In the genomic region with DNA sequence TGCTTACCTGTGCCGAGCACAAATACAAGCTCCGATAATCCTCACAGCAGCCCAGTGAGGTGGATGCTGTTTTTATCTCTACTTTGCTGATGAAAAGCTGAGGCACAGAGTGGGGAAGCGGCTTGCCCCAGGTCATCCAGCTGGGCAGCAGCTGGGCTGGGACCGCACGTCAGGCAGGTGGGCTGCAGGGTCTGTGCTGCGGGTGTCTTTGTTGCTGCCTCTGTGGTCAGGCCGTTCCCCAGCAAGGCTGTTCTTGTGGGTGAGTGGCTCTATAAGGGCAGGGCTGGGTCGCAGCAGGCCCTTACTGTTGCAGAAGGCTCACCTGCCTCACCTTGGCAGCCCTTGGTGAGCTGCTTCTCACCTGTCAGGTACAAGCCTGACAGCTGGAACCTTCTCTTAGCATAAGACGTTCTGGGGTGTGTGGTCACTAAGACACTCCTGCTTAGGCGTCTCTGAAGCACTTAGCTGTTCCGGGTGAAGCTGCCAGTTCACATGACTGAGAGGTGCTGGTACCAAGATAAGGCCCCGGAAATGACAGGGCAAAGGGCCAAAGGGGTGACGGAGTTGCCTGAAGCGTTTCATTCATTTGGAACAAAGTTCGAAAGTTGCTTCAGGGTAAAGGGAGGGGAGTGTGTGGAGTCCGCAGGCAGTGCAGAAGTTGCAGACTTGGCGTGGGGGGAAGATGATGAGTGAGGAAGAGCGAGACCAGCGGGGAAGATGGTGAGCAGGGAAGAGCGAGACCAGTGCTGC, we compare ENCODE assay signal across 11 cellular contexts. TPM values are rescaled to one million over a fixed set of nuclear protein-coding genes. Genes with fewer than 3 reads are reported as not detected.
DNase-seq lines count a peak whose midpoint lies in the region; TF ChIP-seq lines count a peak whose summit lies in the region.
"Had no signal": no experiment of that assay in that cellular context is flagged by ENCODE, and none has a peak within 500 bp of the region (broad histone marks: within the 10 kb centered on the region; RNA-seq: fewer than 3 reads in every experiment).

No MANE protein-coding gene starts in this region.

- H3K27me3 Mint-ChIP-seq in activated naive CD4-positive, alpha-beta T cell treated with anti-CD3 and anti-CD28 coated beads for 36 hours (ENCODE audit: low read depth): no peaks in the 10 kb centered on the region
- no peaks in the 10 kb centered on the region for H3K27me3 Mint-ChIP-seq in activated naive CD4-positive, alpha-beta T cell treated with anti-CD3 and anti-CD28 coated beads, Interleukin-2, amount 10 ng/mL, durations not matched to agents 7 days and 5 days
- no peaks in the 10 kb centered on the region for H3K27me3 Mint-ChIP-seq in activated naive CD8-positive, alpha-beta T cell treated with anti-CD3 and anti-CD28 coated beads for 36 hours

- H3K27me3 ChIP-seq in hepatocyte: no peaks in the 10 kb centered on the region
- no peaks in the 10 kb centered on the region for H3K27me3 ChIP-seq in transverse colon

- no peak overlapping the region for H2AFZ ChIP-seq in hepatocyte

- H3K4me2 ChIP-seq in hepatocyte: peak overlapping the region; percentile 26

- no peak overlapping the region for H3K4me3 Mint-ChIP-seq in activated naive CD4-positive, alpha-beta T cell treated with anti-CD3 and anti-CD28 coated beads for 36 hours
- no peak overlapping the region for H3K4me3 Mint-ChIP-seq in activated naive CD4-positive, alpha-beta T cell treated with anti-CD3 and anti-CD28 coated beads, Interleukin-2, amount 10 ng/mL, durations not matched to agents 7 days and 5 days
- no peak overlapping the region for H3K4me3 Mint-ChIP-seq in activated naive CD8-positive, alpha-beta T cell treated with anti-CD3 and anti-CD28 coated beads for 36 hours

- H3K79me2 ChIP-seq in hepatocyte: no peaks in the 10 kb centered on the region

- H3K9me3 ChIP-seq in hepatocyte (ENCODE audit: low read depth) (no peaks in the 10 kb centered on the region), transverse colon (no peaks in the 10 kb centered on the region)

- H3K4me1 ChIP-seq in hepatocyte (ENCODE audit: insufficient read depth) (peaks cover 20% of the 10 kb centered on the region), transverse colon (peaks cover 12 to 34% (median 17%) of the 10 kb centered on the region in 4 donors)

- H4K20me1 ChIP-seq in hepatocyte (ENCODE audit: insufficient read depth, poor library complexity, severe bottlenecking): no peaks in the 10 kb centered on the region

- no peak for TF ChIP-seq CTCF in hepatocyte (IDR thresholded peaks at IDR 0.05; ENCODE audit: poor library complexity)
- TF ChIP-seq CTCF in transverse colon (IDR thresholded peaks at IDR 0.05): no peak

- 72% methylated on average over 20 of the region's 20 CpGs for WGBS in hepatocyte (ENCODE audit: low lambda C conversion rate, missing lambda C conversion rate)
- 14 to 61% methylated on average over 4 to 20 of the region's 20 CpGs for WGBS in transverse colon (ENCODE audit: low coverage in 1 of 2), 2 donors

- TF ChIP-seq EP300 in transverse colon (IDR thresholded peaks at IDR 0.05; ENCODE audit: low read depth): no peak

- H3K4me1 Mint-ChIP-seq in activated naive CD4-positive, alpha-beta T cell treated with anti-CD3 and anti-CD28 coated beads for 36 hours (ENCODE audit: low read depth): peaks cover 34% of the 10 kb centered on the region
- H3K4me1 Mint-ChIP-seq in activated naive CD4-positive, alpha-beta T cell treated with anti-CD3 and anti-CD28 coated beads, Interleukin-2, amount 10 ng/mL, durations not matched to agents 7 days and 5 days: peaks cover 3% of the 10 kb centered on the region
- H3K4me1 Mint-ChIP-seq in activated naive CD8-positive, alpha-beta T cell treated with anti-CD3 and anti-CD28 coated beads for 36 hours: peaks cover 27% of the 10 kb centered on the region

- peak; percentile 53 for TF ChIP-seq POLR2A in transverse colon (IDR thresholded peaks at IDR 0.05)

- no peak for DNase-seq in activated naive CD4-positive, alpha-beta T cell treated with anti-CD3 and anti-CD28 coated beads for 36 hours
- no peak for DNase-seq in activated naive CD4-positive, alpha-beta T cell treated with anti-CD3 and anti-CD28 coated beads, Interleukin-2, amount 10 ng/mL, durations not matched to agents 7 days and 5 days
- DNase-seq in activated naive CD8-positive, alpha-beta T cell treated with anti-CD3 and anti-CD28 coated beads for 36 hours: no peak
- DNase-seq in hepatocyte (ENCODE audit: low spot score): peak; percentile 78
- DNase-seq in transverse colon: peak; percentile 88
- DNase-seq in NCI-H2107 treated with DMSO at 0.1 percent for 48 hours (lab: John Stamatoyannopoulos, UW; ENCODE audit: unreplicated experiment): no peak
- no peak for DNase-seq in NOMO-1 treated with dmso at 0.1 percent for 144 hours (lab: John Stamatoyannopoulos, UW; ENCODE audit: unreplicated experiment)
- DNase-seq in GM03348 (ENCODE audit: low spot score): no peak
- DNase-seq: activated T-cell treated with anti-CD3 and anti-CD28 coated beads, Interleukin-2, amount 50 U/mL, for 1 hour; NCI-H1436 treated with DMSO at 0.1 percent for 48 hours had no signal

- CTCF ChIA-PET in activated naive CD4-positive, alpha-beta T cell treated with anti-CD3 and anti-CD28 coated beads for 36 hours (lab: Charles Lee): interaction anchor here (0.5 to 3.1 kb wide), 11 partner anchors 9 to 104 kb away, joined by 3 to 14 read pairs (median 5); no protein-coding TSS in a partner anchor
- CTCF ChIA-PET in activated naive CD4-positive, alpha-beta T cell treated with anti-CD3 and anti-CD28 coated beads, Interleukin-2, amount 10 ng/mL, durations not matched to agents 7 days and 5 days (lab: Charles Lee): no interaction called here

- peak overlapping the region; percentile 79 for H3K27ac Mint-ChIP-seq in activated naive CD4-positive, alpha-beta T cell treated with anti-CD3 and anti-CD28 coated beads for 36 hours
- H3K27ac Mint-ChIP-seq in activated naive CD4-positive, alpha-beta T cell treated with anti-CD3 and anti-CD28 coated beads, Interleukin-2, amount 10 ng/mL, durations not matched to agents 7 days and 5 days: no peak overlapping the region
- H3K27ac Mint-ChIP-seq in activated naive CD8-positive, alpha-beta T cell treated with anti-CD3 and anti-CD28 coated beads for 36 hours: peak overlapping the region; percentile 7

- no peak overlapping the region for H3K4me3 ChIP-seq in hepatocyte
- H3K4me3 ChIP-seq in transverse colon: no peak overlapping the region

- H3K27ac ChIP-seq in hepatocyte: peak overlapping the region; percentile 76
- peak overlapping the region; percentile 78 to 85 (median 82) for H3K27ac ChIP-seq in transverse colon

- H3K9me3 Mint-ChIP-seq in activated naive CD4-positive, alpha-beta T cell treated with anti-CD3 and anti-CD28 coated beads for 36 hours: no peaks in the 10 kb centered on the region
- H3K9me3 Mint-ChIP-seq in activated naive CD4-positive, alpha-beta T cell treated with anti-CD3 and anti-CD28 coated beads, Interleukin-2, amount 10 ng/mL, durations not matched to agents 7 days and 5 days: no peaks in the 10 kb centered on the region
- H3K9me3 Mint-ChIP-seq in activated naive CD8-positive, alpha-beta T cell treated with anti-CD3 and anti-CD28 coated beads for 36 hours: no peaks in the 10 kb centered on the region

- in situ Hi-C loops in transverse colon (cut with MboI; ENCODE audit: low pct_ligation_motif_present in 1 of 4, low pct_unique_long_range_greater_than_20kb in 1 of 4, low sequenced_read_pairs in 3 of 4): no loop called here

- H3K36me3 ChIP-seq in hepatocyte (replicated peaks; ENCODE audit: insufficient read depth, low read depth) (no peaks in the 10 kb centered on the region), transverse colon (no peaks in the 10 kb centered on the region)

- intact Hi-C loops in activated naive CD4-positive, alpha-beta T cell treated with anti-CD3 and anti-CD28 coated beads for 36 hours (cut with micrococcal nuclease): no loop called here
- intact Hi-C loops in transverse colon (cut with DNase I; ENCODE audit: low total_unique reads): no loop called here

- peaks cover 81% of the 10 kb centered on the region for H3K36me3 Mint-ChIP-seq in activated naive CD4-positive, alpha-beta T cell treated with anti-CD3 and anti-CD28 coated beads for 36 hours (ENCODE audit: low read depth)
- H3K36me3 Mint-ChIP-seq in activated naive CD4-positive, alpha-beta T cell treated with anti-CD3 and anti-CD28 coated beads, Interleukin-2, amount 10 ng/mL, durations not matched to agents 7 days and 5 days: peaks cover 13% of the 10 kb centered on the region
- peaks cover 67% of the 10 kb centered on the region for H3K36me3 Mint-ChIP-seq in activated naive CD8-positive, alpha-beta T cell treated with anti-CD3 and anti-CD28 coated beads for 36 hours

- no peaks in the 10 kb centered on the region for H3K9me2 ChIP-seq in hepatocyte (replicated peaks; ENCODE audit: insufficient read depth)

RNA-seq across cellular contexts. Expression of a gene that starts 17.4 kb away (rescaled TPM):
- 100 to 1,000 TPM; 323 to 328 TPM for total RNA-seq in activated naive CD4-positive, alpha-beta T cell treated with anti-CD3 and anti-CD28 coated beads for 36 hours
- 100 to 1,000 TPM; 230 to 234 TPM for total RNA-seq in activated naive CD8-positive, alpha-beta T cell treated with anti-CD3 and anti-CD28 coated beads for 36 hours
- total RNA-seq in hepatocyte (7.2 and 8.4 TPM in 2 replicates), transverse colon (10 to 100 TPM; 20.7 to 70.7 (median 45.2) TPM)
- 4.7 and 6.9 TPM in 2 replicates for polyA plus RNA-seq in hepatocyte
- polyA plus RNA-seq: AG04450 had no signal

Comparison
In these comparisons a context has a peak if more than half of its experiments do, and no peak if none do; other contexts are left out.
1. DNase-seq: peak in hepatocyte (single experiment) and transverse colon (single experiment); none in activated naive CD4-positive, alpha-beta T cell treated with anti-CD3 and anti-CD28 coated beads for 36 hours (single experiment), activated naive CD4-positive, alpha-beta T cell treated with anti-CD3 and anti-CD28 coated beads, Interleukin-2, amount 10 ng/mL, durations not matched to agents 7 days and 5 days (single experiment), activated naive CD8-positive, alpha-beta T cell treated with anti-CD3 and anti-CD28 coated beads for 36 hours (single experiment), NCI-H2107 treated with DMSO at 0.1 percent for 48 hours (single experiment), NOMO-1 treated with dmso at 0.1 percent for 144 hours (single experiment) and GM03348 (single experiment).